In genomic region chr1:97145321-97145956, GRCh38 we compare ENCODE assay signal across 12 cellular contexts.
A peak's percentile ranks its signal among the peaks of the same experiment; 100 is the strongest.
DNase-seq lines count a peak whose midpoint lies in the region; ATAC-seq, FAIRE-seq and TF ChIP-seq lines count a peak whose summit lies in the region.
"Had no signal": no experiment of that assay in that cellular context is flagged by ENCODE, and none has a peak within 500 bp of the region (broad histone marks: within the 10 kb centered on the region; RNA-seq: fewer than 3 reads in every experiment).

No MANE protein-coding gene starts in this region.

- intact Hi-C loops in HepG2 (cut with micrococcal nuclease; ENCODE audit: unreplicated experiment): no loop called here
- intact Hi-C loops in stomach (cut with DNase I; ENCODE audit: low total_unique reads): no loop called here

- no peaks in the 10 kb centered on the region for H3K27me3 ChIP-seq in HepG2 (ENCODE audit: control insufficient read depth in 1 of 2, insufficient read depth in 2 of 2, low read length in 2 of 2)
- H3K27me3 ChIP-seq in stomach: no peaks in the 10 kb centered on the region
- H3K27me3 ChIP-seq: body of pancreas had no signal

- no TSS peak for BruUV-seq in HepG2 (replicated peaks; lab: Mats Ljungman, UMichigan)

- WGBS in HepG2 (ENCODE audit: low lambda C conversion rate): 43% methylated on average over 6 of the region's 6 CpGs
- WGBS in stomach, 5 donors: 37 to 53% (median 48%) methylated on average over 6 of the region's 6 CpGs

- in situ Hi-C loops in HepG2 (cut with HindIII; ENCODE audit: extremely low pct_ligation_motif_present, low pct_unique_long_range_greater_than_20kb): no loop called here

- H4K20me1 ChIP-seq in HepG2 (ENCODE audit: insufficient read depth, low read length): no peaks in the 10 kb centered on the region

- TF ChIP-seq CTCF in HFFc6 (IDR thresholded peaks at IDR 0.05): no peak
- no peak for TF ChIP-seq CTCF in VCaP (conservative IDR thresholded peaks at IDR 0.05)
- no peak for TF ChIP-seq CTCF in foreskin fibroblast (IDR thresholded peaks at IDR 0.05; ENCODE audit: low read depth, low read length)
- TF ChIP-seq CTCF in retinal pigment epithelial cell (conservative IDR thresholded peaks at IDR 0.05; ENCODE audit: low read depth, low read length): no peak
- no peak for TF ChIP-seq CTCF in HepG2 (CRISPR knock-in tag; IDR thresholded peaks at IDR 0.05)
- TF ChIP-seq CTCF in stomach (IDR thresholded peaks at IDR 0.05): no peak

- no peaks in the 10 kb centered on the region for H3K79me2 ChIP-seq in HepG2 (ENCODE audit: insufficient read depth, low read length)

- CTCF ChIA-PET in HepG2 (lab: Yijun Ruan, JAX; ENCODE audit: low intra/inter-chr PET ratio, low total read pairs): no interaction called here

- H3K36me3 ChIP-seq in HepG2 (replicated peaks in 1 of 2; ENCODE audit: control insufficient read depth in 1 of 2, insufficient read depth in 2 of 2, low read length in 2 of 2) (no peaks in the 10 kb centered on the region), stomach (no peaks in the 10 kb centered on the region)

- 0 out of 2 replicates have a peak overlapping the region, but pooled peaks have one; percentile 16 for H3K4me3 Mint-ChIP-seq in HFFc6

- TF ChIP-seq POLR2A in HepG2 (IDR thresholded peaks at IDR 0.05; ENCODE audit: insufficient read depth in 1 of 2, low read depth in 2 of 2, low read length in 2 of 2) (no peak), stomach (IDR thresholded peaks at IDR 0.05) (no peak)

- no peaks in the 10 kb centered on the region for H3K27me3 Mint-ChIP-seq in HFFc6 (ENCODE audit: insufficient read depth)

- DNase-seq in HFFc6 (peak; percentile 64), foreskin fibroblast (peak; percentile 72 to 84), retinal pigment epithelial cell (ENCODE audit: low read depth) (peak; percentile 97), GM19240 (ENCODE audit: insufficient read length, low spot score) (no peak), HepG2 (ENCODE audit: low spot score) (no peak), NCI-H1048 (lab: John Stamatoyannopoulos, UW) (no peak), stomach (no peak)
- DNase-seq: activated CD4-positive, alpha-beta T cell treated with anti-CD3 and anti-CD28 coated beads, Interleukin-2, amount 50 U/mL, for 4 hours; body of pancreas; H7; OCI-M1 had no signal

- H3K27ac ChIP-seq in VCaP (peak overlapping the region; percentile 24; the same call in 1 of the 2 replicates), HepG2 (ENCODE audit: extremely low read length, insufficient read depth, low read length) (no peak overlapping the region), stomach (no peak overlapping the region)
- H3K27ac ChIP-seq: body of pancreas had no signal

- POLR2A ChIA-PET in HepG2 (lab: Yijun Ruan, JAX): no interaction called here

- no peaks in the 10 kb centered on the region for H3K9me3 ChIP-seq in HepG2 (ENCODE audit: low read length)
- no peaks in the 10 kb centered on the region for H3K9me3 ChIP-seq in stomach
- H3K9me3 ChIP-seq: body of pancreas had no signal

- no peak overlapping the region for H3K4me2 ChIP-seq in HepG2 (ENCODE audit: low read depth, low read length)

- H2AFZ ChIP-seq in HepG2 (ENCODE audit: low read length): no peak overlapping the region

- no peak for FAIRE-seq in HepG2 (lab: Jason Lieb, UNC)

- peaks cover 6% of the 10 kb centered on the region for H3K36me3 Mint-ChIP-seq in HFFc6 (ENCODE audit: low read depth)

- H3K4me1 Mint-ChIP-seq in HFFc6 (ENCODE audit: low read depth): peaks cover 53% of the 10 kb centered on the region

- H3K9me3 Mint-ChIP-seq in HFFc6: no peaks in the 10 kb centered on the region

- no peak overlapping the region for H3K4me3 ChIP-seq in foreskin fibroblast (ENCODE audit: low read depth in 1 of 2, low read length in 2 of 2)
- H3K4me3 ChIP-seq in retinal pigment epithelial cell (ENCODE audit: low read length): no peak overlapping the region
- no peak overlapping the region for H3K4me3 ChIP-seq in HepG2 (replicated peaks in 1 of 3; ENCODE audit: insufficient read depth in 1 of 3, low read depth in 2 of 3, low read length in 3 of 3)
- no peak overlapping the region for H3K4me3 ChIP-seq in stomach
- H3K4me3 ChIP-seq: body of pancreas had no signal

- H3K9ac ChIP-seq in HepG2 (ENCODE audit: insufficient read depth, low read depth, low read length): no peak overlapping the region

- TF ChIP-seq RAD21 in HepG2 (CRISPR knock-in tag; IDR thresholded peaks at IDR 0.05): no peak

- ATAC-seq in HepG2: no peak
- ATAC-seq: body of pancreas had no signal

- TF ChIP-seq EP300 in HepG2 (IDR thresholded peaks at IDR 0.05; ENCODE audit: low read depth in 2 of 2, low read length in 2 of 2): no peak
- no peak for TF ChIP-seq EP300 in HepG2 (CRISPR knock-in tag; IDR thresholded peaks at IDR 0.05; ENCODE audit: borderline replicate concordance)
- TF ChIP-seq EP300 in stomach (IDR thresholded peaks at IDR 0.05): no peak

- H3K27ac Mint-ChIP-seq in HFFc6: peak overlapping the region; percentile 71

- no peaks in the 10 kb centered on the region for H3K4me1 ChIP-seq in HepG2 (ENCODE audit: insufficient read depth, low read length)
- H3K4me1 ChIP-seq in stomach: peaks cover 0 to 14% (median 3%) of the 10 kb centered on the region in 4 donors
- H3K4me1 ChIP-seq: body of pancreas had no signal

TF ChIP-seq in HepG2, 621 proteins besides CTCF, POLR2A, EP300 and RAD21:
- TF ChIP-seq ZNF549 (CRISPR knock-in tag; IDR thresholded peaks at IDR 0.05): no peak
- no peak for TF ChIP-seq NFYB (CRISPR knock-in tag; IDR thresholded peaks at IDR 0.05)
- TF ChIP-seq ZMYM4 (CRISPR knock-in tag; IDR thresholded peaks at IDR 0.05): no peak
- no peak for TF ChIP-seq SP4 (CRISPR knock-in tag; IDR thresholded peaks at IDR 0.05)
- no peak for TF ChIP-seq ZNF780A (CRISPR knock-in tag; IDR thresholded peaks at IDR 0.05)
TF ChIP-seq in HepG2: peak in this region for 0.

Comparison
In these comparisons a context has a peak if more than half of its experiments do, and no peak if none do; other contexts are left out.
1. DNase-seq: peak in HFFc6 (single experiment), foreskin fibroblast (2 of 2) and retinal pigment epithelial cell (single experiment); none in GM19240 (single experiment), HepG2 (single experiment), NCI-H1048 (single experiment) and stomach (single experiment).